In the genomic region with DNA sequence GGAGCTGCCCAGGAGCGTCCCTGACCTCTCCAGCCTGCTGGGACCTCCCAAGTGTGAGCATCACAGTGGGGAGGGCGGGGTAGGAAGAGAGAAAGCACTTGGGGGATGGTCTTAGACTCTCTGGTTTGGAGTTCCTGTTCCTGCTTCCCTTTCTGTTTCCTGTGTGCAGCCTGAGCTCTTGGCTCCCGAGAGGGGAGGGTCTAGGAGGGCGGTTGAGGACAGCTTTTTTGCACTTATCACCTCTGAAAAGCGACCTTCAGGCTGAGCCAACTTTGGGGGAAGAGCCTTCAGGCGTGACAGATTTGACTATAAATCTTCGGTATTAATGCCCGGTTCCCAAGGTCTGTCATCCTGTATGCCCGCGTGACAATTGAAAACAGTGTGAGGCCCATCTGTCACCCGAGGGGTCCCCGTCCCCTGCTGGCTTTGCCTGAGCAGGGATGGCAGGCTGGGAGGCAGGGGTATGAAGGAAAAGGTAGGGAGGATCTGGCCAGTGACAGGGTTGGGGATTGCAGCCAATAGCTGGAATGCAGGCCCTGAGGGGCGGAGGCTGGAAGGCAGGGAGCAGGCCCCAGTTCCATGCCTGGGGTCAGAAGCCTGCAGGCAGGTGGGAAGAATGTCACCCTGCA, we compare ENCODE assay signal across 12 cellular contexts.
A peak's percentile ranks its signal among the peaks of the same experiment; 100 is the strongest.
DNase-seq lines count a peak whose midpoint lies in the region; ATAC-seq, FAIRE-seq and TF ChIP-seq lines count a peak whose summit lies in the region.
"Had no signal": no experiment of that assay in that cellular context is flagged by ENCODE, and none has a peak within 500 bp of the region (broad histone marks: within the 10 kb centered on the region; RNA-seq: fewer than 3 reads in every experiment).

No MANE protein-coding gene starts in this region.

- no peaks in the 10 kb centered on the region for H3K9me1 ChIP-seq in K562 (ENCODE audit: control insufficient read depth, insufficient read depth, low read length)

- no peak for TF ChIP-seq RAD21 in K562 (CRISPR knock-in tag; conservative IDR thresholded peaks at IDR 0.05 in 1 of 2, IDR thresholded peaks at IDR 0.05 in 1 of 2)

- ATAC-seq in K562 = peak; percentile 42
- ATAC-seq: PC-3 had no signal

- peak overlapping the region in 1 of 3 experiments; percentile 12 for H3K4me3 Mint-ChIP-seq in nephron

- H2AFZ ChIP-seq in K562 (ENCODE audit: low read depth, low read length) = no peak overlapping the region

- in situ Hi-C loops in K562 (cut with MboI) = no loop called here

- peaks cover 61% of the 10 kb centered on the region for H3K4me1 Mint-ChIP-seq in nephron

- TF ChIP-seq CTCF in NB4 (IDR thresholded peaks at IDR 0.05; ENCODE audit: low read depth, low read length) = no peak
- TF ChIP-seq CTCF in K562 (IDR thresholded peaks at IDR 0.05 in 2 of 3, conservative IDR thresholded peaks at IDR 0.05 in 1 of 3; ENCODE audit: insufficient read depth in 2 of 3, low read depth in 1 of 3, low read length in 3 of 3) = no peak
- TF ChIP-seq CTCF in nephron (IDR thresholded peaks at IDR 0.05; ENCODE audit: unreplicated experiment in 3 of 3) = no peak
- no peak for TF ChIP-seq CTCF in Peyer's patch (IDR thresholded peaks at IDR 0.05)

- no peaks in the 10 kb centered on the region for H3K36me3 ChIP-seq in K562 (ENCODE audit: control insufficient read depth, insufficient read depth, low read length)
- no peaks in the 10 kb centered on the region for H3K36me3 ChIP-seq in Peyer's patch

- no peaks in the 10 kb centered on the region for H3K9me3 Mint-ChIP-seq in nephron

- no peak overlapping the region for H3K4me3 ChIP-seq in NB4 (ENCODE audit: low read depth, low read length)
- no peak overlapping the region for H3K4me3 ChIP-seq in K562
- no peak overlapping the region for H3K4me3 ChIP-seq in Peyer's patch

- peak; percentile 82 for DNase-seq in DMS 273 (lab: John Stamatoyannopoulos, UW; ENCODE audit: unreplicated experiment)
- DNase-seq in NB4 (ENCODE audit: low read depth) = peak; percentile 23
- DNase-seq in K562 (ENCODE audit: extremely low read depth in 1 of 4, low spot score in 3 of 4) = peak in 1 of 4 experiments; percentile 27
- no peak for DNase-seq in T-helper 1 cell
- DNase-seq in activated CD4-positive, alpha-beta T cell treated with anti-CD3 and anti-CD28 coated beads for 1 hour = no peak
- DNase-seq in ureter (ENCODE audit: low spot score) = no peak
- no peak for DNase-seq in Peyer's patch
- DNase-seq: activated gamma-delta T cell, COR-L47, PC-3 had no signal

- H3K79me2 ChIP-seq in K562 (ENCODE audit: control insufficient read depth, insufficient read depth, low read length) = no peaks in the 10 kb centered on the region

- H3K9me3 ChIP-seq in K562 (replicated peaks; ENCODE audit: control insufficient read depth, insufficient read depth, low read depth, low read length) (no peaks in the 10 kb centered on the region), Peyer's patch (no peaks in the 10 kb centered on the region)

- H3K27me3 ChIP-seq in K562 (ENCODE audit: control insufficient read depth in 2 of 2, insufficient read depth in 2 of 2, low read length in 2 of 2) (peaks cover 29 to 80% of the 10 kb centered on the region in 2 experiments; a peak in 4 of 5 replicates), Peyer's patch (no peaks in the 10 kb centered on the region)

- intact Hi-C loops in K562 (cut with micrococcal nuclease) = no loop called here

- H3K27ac ChIP-seq in K562 (ENCODE audit: extremely low read depth, low read depth, low read length) (no peak overlapping the region), Peyer's patch (no peak overlapping the region)
- H3K27ac ChIP-seq: VCaP had no signal

- H3K4me1 ChIP-seq in K562 (replicated peaks in 1 of 2; ENCODE audit: control insufficient read depth in 2 of 2, insufficient read depth in 2 of 2, low read length in 2 of 2) = peaks cover 0 to 7% of the 10 kb centered on the region in 2 experiments; a peak in 3 of 5 replicates
- H3K4me1 ChIP-seq in Peyer's patch = peaks cover 0 to 6% (median 0%) of the 10 kb centered on the region in 4 donors

- H3K36me3 Mint-ChIP-seq in nephron (ENCODE audit: low read depth) = no peaks in the 10 kb centered on the region

- H3K27ac Mint-ChIP-seq in nephron = peak overlapping the region in 2 of 3 experiments; percentile 42 to 86

- no peak overlapping the region for H3K4me2 ChIP-seq in K562 (ENCODE audit: insufficient read depth, low read length)

- BruUV-seq in K562 (replicated peaks; lab: Mats Ljungman, UMichigan) = no TSS peak

- POLR2A ChIA-PET in K562 (lab: Yijun Ruan, JAX) = interaction anchor here (0.6 to 1.3 kb wide), 5 partner anchors 9 to 440 kb away, joined by 3 to 4 read pairs (median 3); no protein-coding TSS in a partner anchor

- H3K9ac ChIP-seq in K562 (ENCODE audit: insufficient read depth in 1 of 2, low read depth in 2 of 2, low read length in 2 of 2) = peak overlapping the region in 1 of 2 experiments; percentile 52; a peak in 1 of 4 replicates

- no peak for TF ChIP-seq EP300 in K562 (IDR thresholded peaks at IDR 0.05; ENCODE audit: low read length)

- H3K27me3 Mint-ChIP-seq in nephron (ENCODE audit: low read depth) = peaks cover 11% of the 10 kb centered on the region

- no peak for FAIRE-seq in K562 (lab: Jason Lieb, UNC)

- WGBS in K562 (ENCODE audit: insufficient coverage, low coverage, missing lambda C conversion rate) = 7% methylated on average over 13 of the region's 13 CpGs

- H4K20me1 ChIP-seq in K562 (replicated peaks; ENCODE audit: control insufficient read depth, insufficient read depth, low read length) = peaks cover 5% of the 10 kb centered on the region; the same call in 1 of the 2 replicates

- TF ChIP-seq POLR2A in NB4 (IDR thresholded peaks at IDR 0.05; ENCODE audit: extremely low read depth, insufficient read length) (no peak), K562 (conservative IDR thresholded peaks at IDR 0.05) (no peak), Peyer's patch (IDR thresholded peaks at IDR 0.05) (no peak)

- CTCF ChIA-PET in K562 (lab: Yijun Ruan, JAX; ENCODE audit: low intra/inter-chr PET ratio) = no interaction called here

TF ChIP-seq in K562, 482 proteins besides CTCF, POLR2A, EP300 and RAD21 (continues in another document):
- TF ChIP-seq BRD4 (IDR thresholded peaks at IDR 0.05) = no peak
- no peak for TF ChIP-seq ZZZ3 (IDR thresholded peaks at IDR 0.05)
- TF ChIP-seq SMARCA5 (IDR thresholded peaks at IDR 0.05) = no peak
- TF ChIP-seq, protein P1, sequence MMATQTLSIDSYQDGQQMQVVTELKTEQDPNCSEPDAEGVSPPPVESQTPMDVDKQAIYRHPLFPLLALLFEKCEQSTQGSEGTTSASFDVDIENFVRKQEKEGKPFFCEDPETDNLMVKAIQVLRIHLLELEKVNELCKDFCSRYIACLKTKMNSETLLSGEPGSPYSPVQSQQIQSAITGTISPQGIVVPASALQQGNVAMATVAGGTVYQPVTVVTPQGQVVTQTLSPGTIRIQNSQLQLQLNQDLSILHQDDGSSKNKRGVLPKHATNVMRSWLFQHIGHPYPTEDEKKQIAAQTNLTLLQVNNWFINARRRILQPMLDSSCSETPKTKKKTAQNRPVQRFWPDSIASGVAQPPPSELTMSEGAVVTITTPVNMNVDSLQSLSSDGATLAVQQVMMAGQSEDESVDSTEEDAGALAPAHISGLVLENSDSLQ (IDR thresholded peaks at IDR 0.05) = peak; percentile 63
- peak; percentile 79 for TF ChIP-seq MEIS2 (IDR thresholded peaks at IDR 0.05; ENCODE audit: partially characterized antibody)
- TF ChIP-seq ELF4 (CRISPR knock-in tag; IDR thresholded peaks at IDR 0.05) = no peak
- TF ChIP-seq, protein P2, sequence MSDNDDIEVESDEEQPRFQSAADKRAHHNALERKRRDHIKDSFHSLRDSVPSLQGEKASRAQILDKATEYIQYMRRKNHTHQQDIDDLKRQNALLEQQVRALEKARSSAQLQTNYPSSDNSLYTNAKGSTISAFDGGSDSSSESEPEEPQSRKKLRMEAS (CRISPR knock-in tag; IDR thresholded peaks at IDR 0.05) = 0 out of 2 replicates have a peak, but pooled peaks have one; percentile 21
- no peak for TF ChIP-seq ARID3B (CRISPR knock-in tag; IDR thresholded peaks at IDR 0.05; ENCODE audit: borderline replicate concordance)
- TF ChIP-seq ZFP30 (CRISPR knock-in tag; IDR thresholded peaks at IDR 0.05; ENCODE audit: borderline replicate concordance) = no peak
- TF ChIP-seq GABPA (tag; conservative IDR thresholded peaks at IDR 0.05; ENCODE audit: low read depth) = 0 out of 2 replicates have a peak, but pooled peaks have one; percentile 37
- TF ChIP-seq ZNF655 (CRISPR knock-in tag; IDR thresholded peaks at IDR 0.05) = no peak
- 0 out of 2 replicates have a peak, but pooled peaks have one; percentile 41 for TF ChIP-seq SPI1 (IDR thresholded peaks at IDR 0.05; ENCODE audit: borderline replicate concordance, low read depth, low read length)
- no peak for TF ChIP-seq KLF16 (IDR thresholded peaks at IDR 0.05)

Comparison
In these comparisons a context has a peak if more than half of its experiments do, and no peak if none do; other contexts are left out.
1. DNase-seq: peak in DMS 273 (single experiment) and NB4 (single experiment); none in T-helper 1 cell (0 of 5), activated CD4-positive, alpha-beta T cell treated with anti-CD3 and anti-CD28 coated beads for 1 hour (single experiment), ureter (single experiment) and Peyer's patch (0 of 3).